8 cellular contexts compared by ENCODE assay signal in genomic region chr15:65611888-65612615, GRCh38. TPM values are rescaled to one million over a fixed set of nuclear protein-coding genes. Genes with fewer than 3 reads are reported as not detected.
DNase-seq lines count a peak whose midpoint lies in the region; ATAC-seq and TF ChIP-seq lines count a peak whose summit lies in the region.

No MANE protein-coding gene starts in this region.

- DNase-seq in A673 (ENCODE audit: low spot score) (no peak), HT-29 (ENCODE audit: low spot score) (peak; percentile 6), breast epithelium (ENCODE audit: low spot score in 2 of 2) (no peak), sciatic nerve (ENCODE audit: low spot score) (no peak), inferior parietal cortex (ENCODE audit: extremely low spot score) (no peak), DMS 273 treated with DMSO at 0.1 percent for 48 hours (lab: John Stamatoyannopoulos, UW) (no peak)

- TF ChIP-seq CTCF in A673 (conservative IDR thresholded peaks at IDR 0.05; ENCODE audit: low read depth, low read length): no peak
- no peak for TF ChIP-seq CTCF in breast epithelium (IDR thresholded peaks at IDR 0.05)

- no peak for TF ChIP-seq POLR2A in breast epithelium (IDR thresholded peaks at IDR 0.05)

- POLR2A ChIA-PET in A673 (lab: Charles Lee; ENCODE audit: low non-redundant PET): no interaction called here

- H3K4me1 ChIP-seq in A673 (ENCODE audit: insufficient read depth, low read length, poor library complexity, severe bottlenecking): peaks cover 16% of the 10 kb centered on the region
- H3K4me1 ChIP-seq in breast epithelium: peaks cover 0 to 4% of the 10 kb centered on the region in 2 donors
- peaks cover 26% of the 10 kb centered on the region for H3K4me1 ChIP-seq in mononuclear cell (ENCODE audit: insufficient read depth, low read length)

- no peaks in the 10 kb centered on the region for H3K27me3 ChIP-seq in A673 (replicated peaks; ENCODE audit: insufficient read depth, low read depth, low read length, poor library complexity)
- H3K27me3 ChIP-seq in breast epithelium: no peaks in the 10 kb centered on the region
- no peaks in the 10 kb centered on the region for H3K27me3 ChIP-seq in mononuclear cell (ENCODE audit: insufficient read depth, low read length)

- CTCF ChIA-PET in A673 (lab: Charles Lee): no interaction called here

- H3K9me3 ChIP-seq in A673 (ENCODE audit: low read depth, low read length, poor library complexity, severe bottlenecking) (no peaks in the 10 kb centered on the region), breast epithelium (no peaks in the 10 kb centered on the region), mononuclear cell (ENCODE audit: low read depth, low read length) (no peaks in the 10 kb centered on the region)

- BruUV-seq in A673 (replicated peaks; lab: Mats Ljungman, UMichigan): no TSS peak

- H3K36me3 ChIP-seq in A673 (ENCODE audit: insufficient read depth, low read length, poor library complexity, severe bottlenecking) (no peaks in the 10 kb centered on the region), breast epithelium (no peaks in the 10 kb centered on the region)

- intact Hi-C loops in A673 (cut with micrococcal nuclease; ENCODE audit: unreplicated experiment) (no loop called here), breast epithelium (cut with DNase I; ENCODE audit: low total_unique reads) (no loop called here), sciatic nerve (cut with DNase I) (no loop called here)

- peak overlapping the region; percentile 83 for H3K4me3 ChIP-seq in A673 (ENCODE audit: low read depth, low read length, poor library complexity, severe bottlenecking)
- H3K4me3 ChIP-seq in breast epithelium: peak overlapping the region; percentile 77 to 90 (median 79)
- peak overlapping the region; percentile 94 for H3K4me3 ChIP-seq in mononuclear cell (ENCODE audit: low read length)

- ATAC-seq in sciatic nerve (no peak), HG03439 (IDR thresholded peaks at IDR 0.05; ENCODE audit: unreplicated experiment) (no peak)

- H3K27ac ChIP-seq in A673 (ENCODE audit: low read depth, low read length, poor library complexity, severe bottlenecking): peak overlapping the region; percentile 90
- H3K27ac ChIP-seq in breast epithelium: peak overlapping the region; percentile 97 to 98

RNA-seq across cellular contexts. Expression of gene INTS14, which starts 1.1 kb away (rescaled TPM):
- total RNA-seq in A673 (2021) (38.0 and 39.9 TPM in 2 replicates), breast epithelium (10 to 100 TPM; 34.6 to 54.3 (median 37.7) TPM), mononuclear cell (24.2 TPM), sciatic nerve (24.4 TPM)
- 51.8 and 55.1 TPM in 2 replicates for total RNA-seq in HT-29 (2014; rRNA removed; shearing (Covaris generic))

RNA-seq across cellular contexts. Expression of gene SLC24A1, which starts 9.7 kb away (rescaled TPM):
- total RNA-seq in A673 (2021) (4.9 and 6.4 TPM in 2 replicates), breast epithelium (10 to 100 TPM in 2 of 3 donors, 1 to 10 TPM in 1; 9.5 to 12.3 (median 10.7) TPM), mononuclear cell (1.0 TPM), sciatic nerve (12.4 TPM)
- total RNA-seq in HT-29 (2014; rRNA removed; shearing (Covaris generic)): 4.0 and 5.1 TPM in 2 replicates
